15 cellular contexts compared by ENCODE assay signal in the genomic region with DNA sequence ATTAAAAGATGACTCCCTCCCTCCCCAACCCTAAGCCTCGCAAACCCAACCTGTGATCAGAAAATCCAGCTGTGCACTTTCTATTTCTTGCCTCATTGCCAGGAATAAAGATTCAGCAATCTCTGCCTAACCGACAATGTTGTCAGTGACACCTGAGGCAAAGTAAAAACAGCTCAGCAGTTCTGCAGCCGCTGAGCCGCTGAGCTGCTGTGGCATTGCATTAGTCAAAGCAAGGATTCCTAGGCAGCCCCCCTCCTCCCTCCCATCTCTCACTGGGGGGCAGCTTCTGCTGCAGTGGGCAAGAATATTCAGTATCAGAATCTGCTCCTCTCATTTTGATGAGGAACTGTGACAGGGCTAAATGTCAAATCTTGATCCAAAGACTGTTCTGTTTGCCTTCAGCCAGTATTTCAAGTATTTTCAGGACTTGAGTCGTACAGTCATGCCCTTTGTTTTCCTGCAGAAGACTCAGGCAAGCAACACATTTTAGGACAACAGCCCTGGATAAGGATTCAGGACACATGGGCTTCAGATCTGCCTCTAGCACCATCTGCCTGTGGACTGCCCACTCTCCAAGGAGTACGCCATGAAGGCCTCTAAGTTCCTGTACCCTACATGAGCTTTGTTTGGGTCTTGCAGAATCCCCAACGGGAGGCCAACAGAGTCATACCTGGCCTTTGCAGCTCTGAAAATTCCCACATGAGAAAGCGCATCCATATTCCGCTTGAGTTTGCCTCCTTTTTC. TPM values are rescaled to one million over a fixed set of nuclear protein-coding genes. Genes with fewer than 3 reads are reported as not detected.
DNase-seq lines count a peak whose midpoint lies in the region; ATAC-seq and TF ChIP-seq lines count a peak whose summit lies in the region.
"Had no signal": no experiment of that assay in that cellular context is flagged by ENCODE, and none has a peak within 500 bp of the region (broad histone marks: within the 10 kb centered on the region; RNA-seq: fewer than 3 reads in every experiment).

No MANE protein-coding gene starts in this region.

- H3K36me3 Mint-ChIP-seq in WTC11: no peaks in the 10 kb centered on the region
- H3K36me3 Mint-ChIP-seq in T-helper 2 cell treated with Interferon-gamma antibody and Interleukin-4, amounts not matched to agents 5 μg/mL and 100 μg/mL, for 36 hours (ENCODE audit: low read depth): no peaks in the 10 kb centered on the region
- H3K36me3 Mint-ChIP-seq in activated CD4-positive, alpha-beta memory T cell treated with anti-CD3 and anti-CD28 coated beads for 36 hours: no peaks in the 10 kb centered on the region
- H3K36me3 Mint-ChIP-seq: mesothelial cell of epicardium had no signal

- no peaks in the 10 kb centered on the region for H3K4me1 ChIP-seq in heart left ventricle
- no peaks in the 10 kb centered on the region for H3K4me1 ChIP-seq in parathyroid adenoma
- H3K4me1 ChIP-seq: Caco-2, pancreas had no signal

- no peak overlapping the region for H3K9ac ChIP-seq in parathyroid adenoma

- H2AFZ ChIP-seq in parathyroid adenoma: no peak overlapping the region

- H3K4me3 Mint-ChIP-seq in WTC11: no peak overlapping the region
- no peak overlapping the region for H3K4me3 Mint-ChIP-seq in T-helper 2 cell treated with Interferon-gamma antibody and Interleukin-4, amounts not matched to agents 5 μg/mL and 100 μg/mL, for 36 hours
- H3K4me3 Mint-ChIP-seq in activated CD4-positive, alpha-beta memory T cell treated with anti-CD3 and anti-CD28 coated beads for 36 hours: no peak overlapping the region
- H3K4me3 Mint-ChIP-seq: mesothelial cell of epicardium had no signal

- CTCF ChIA-PET in WTC11 (lab: Charles Lee): interaction anchor here (0.8 to 1.6 kb wide), 8 partner anchors 24 to 186 kb away, joined by 3 to 6 read pairs (median 3); no protein-coding TSS in a partner anchor
- CTCF ChIA-PET in activated CD4-positive, alpha-beta memory T cell treated with anti-CD3 and anti-CD28 coated beads for 36 hours (lab: Charles Lee): no interaction called here

- H3K27me3 ChIP-seq in heart left ventricle: peaks cover 0 to 4% (median 0%) of the 10 kb centered on the region in 9 donors
- no peaks in the 10 kb centered on the region for H3K27me3 ChIP-seq in parathyroid adenoma (ENCODE audit: control insufficient read depth, insufficient read depth, low read length)
- H3K27me3 ChIP-seq: pancreas had no signal

- H3K9me3 ChIP-seq in heart left ventricle: peaks cover 0 to 10% (median 0%) of the 10 kb centered on the region in 12 donors
- H3K9me3 ChIP-seq in parathyroid adenoma (ENCODE audit: control insufficient read depth, low read length): no peaks in the 10 kb centered on the region
- H3K9me3 ChIP-seq: Caco-2, pancreas had no signal

- peak; percentile 4 for DNase-seq in NCI-H2227 (lab: John Stamatoyannopoulos, UW; ENCODE audit: unreplicated experiment)
- DNase-seq in NCI-H2227 treated with DMSO at 0.1 percent for 48 hours (lab: John Stamatoyannopoulos, UW): no peak
- peak; percentile 19 for DNase-seq in WTC11 (ENCODE audit: low spot score)
- DNase-seq in heart left ventricle: no peak
- no peak for DNase-seq in HK-2 (ENCODE audit: unreplicated experiment)
- DNase-seq in T-helper 2 cell treated with Interferon-gamma antibody and Interleukin-4, amounts not matched to agents 5 μg/mL and 100 μg/mL, for 36 hours (ENCODE audit: low spot score): no peak
- no peak for DNase-seq in activated CD4-positive, alpha-beta memory T cell treated with anti-CD3 and anti-CD28 coated beads for 36 hours
- DNase-seq: 8988T, activated gamma-delta T cell treated with Interleukin-2 at 50 U/mL for 16 hours, NCI-H1105 treated with DMSO at 0.1 percent for 48 hours, NCI-H446 treated with DMSO at 0.1 percent for 48 hours, pancreas had no signal

- peaks cover 15% of the 10 kb centered on the region for H3K9me3 Mint-ChIP-seq in WTC11
- H3K9me3 Mint-ChIP-seq in T-helper 2 cell treated with Interferon-gamma antibody and Interleukin-4, amounts not matched to agents 5 μg/mL and 100 μg/mL, for 36 hours: no peaks in the 10 kb centered on the region
- no peaks in the 10 kb centered on the region for H3K9me3 Mint-ChIP-seq in activated CD4-positive, alpha-beta memory T cell treated with anti-CD3 and anti-CD28 coated beads for 36 hours

- WGBS in heart left ventricle, 4 donors: 64 to 75% (median 66%) methylated on average over 9 of the region's 9 CpGs

- no peak overlapping the region for H3K27ac Mint-ChIP-seq in WTC11
- H3K27ac Mint-ChIP-seq in T-helper 2 cell treated with Interferon-gamma antibody and Interleukin-4, amounts not matched to agents 5 μg/mL and 100 μg/mL, for 36 hours: no peak overlapping the region
- H3K27ac Mint-ChIP-seq in activated CD4-positive, alpha-beta memory T cell treated with anti-CD3 and anti-CD28 coated beads for 36 hours: no peak overlapping the region
- H3K27ac Mint-ChIP-seq: mesothelial cell of epicardium had no signal

- H3K36me3 ChIP-seq in heart left ventricle: no peaks in the 10 kb centered on the region
- H3K36me3 ChIP-seq in parathyroid adenoma (ENCODE audit: control insufficient read depth, insufficient read depth, low read length): no peaks in the 10 kb centered on the region
- H3K36me3 ChIP-seq: pancreas had no signal

- peaks cover 7% of the 10 kb centered on the region for H3K4me1 Mint-ChIP-seq in WTC11
- no peaks in the 10 kb centered on the region for H3K4me1 Mint-ChIP-seq in T-helper 2 cell treated with Interferon-gamma antibody and Interleukin-4, amounts not matched to agents 5 μg/mL and 100 μg/mL, for 36 hours (ENCODE audit: low read depth)
- H3K4me1 Mint-ChIP-seq in activated CD4-positive, alpha-beta memory T cell treated with anti-CD3 and anti-CD28 coated beads for 36 hours (ENCODE audit: low read depth): no peaks in the 10 kb centered on the region
- H3K4me1 Mint-ChIP-seq: mesothelial cell of epicardium had no signal

- intact Hi-C loops in heart left ventricle (cut with DNase I): loop anchor here in 1 of 10 donors (1.0 to 5.0 kb wide), 2 partner anchors 41 to 105 kb away; a partner anchor contains a TSS
- intact Hi-C loops in activated CD4-positive, alpha-beta memory T cell treated with anti-CD3 and anti-CD28 coated beads for 36 hours (cut with micrococcal nuclease): no loop called here

- no peaks in the 10 kb centered on the region for H3K27me3 Mint-ChIP-seq in WTC11 (ENCODE audit: low read depth)
- peaks cover 16% of the 10 kb centered on the region for H3K27me3 Mint-ChIP-seq in T-helper 2 cell treated with Interferon-gamma antibody and Interleukin-4, amounts not matched to agents 5 μg/mL and 100 μg/mL, for 36 hours (ENCODE audit: low read depth)
- peaks cover 18% of the 10 kb centered on the region for H3K27me3 Mint-ChIP-seq in activated CD4-positive, alpha-beta memory T cell treated with anti-CD3 and anti-CD28 coated beads for 36 hours

- no peak for TF ChIP-seq POLR2A in heart left ventricle (IDR thresholded peaks at IDR 0.05)

- no peak overlapping the region for H3K4me3 ChIP-seq in heart left ventricle
- peak overlapping the region; percentile 2 for H3K4me3 ChIP-seq in parathyroid adenoma (ENCODE audit: low read depth, low read length)
- H3K4me3 ChIP-seq: pancreas had no signal

- H3K4me2 ChIP-seq in parathyroid adenoma (ENCODE audit: low read length): no peak overlapping the region

- H3K27ac ChIP-seq in heart left ventricle (no peak overlapping the region), parathyroid adenoma (no peak overlapping the region)
- H3K27ac ChIP-seq: pancreas had no signal

- POLR2A ChIA-PET in WTC11 (lab: Charles Lee): interaction anchor here (0.8 kb wide), 1 partner anchor 88 kb away, joined by 3 read pairs; no protein-coding TSS in a partner anchor
- POLR2A ChIA-PET in activated CD4-positive, alpha-beta memory T cell treated with anti-CD3 and anti-CD28 coated beads for 36 hours (lab: Charles Lee): no interaction called here

- no peak for TF ChIP-seq CTCF in WTC11 (IDR thresholded peaks at IDR 0.05)
- peak in 8 of 12 donors; percentile 8 to 41 (median 24) for TF ChIP-seq CTCF in heart left ventricle (IDR thresholded peaks at IDR 0.05)
- no peak for TF ChIP-seq CTCF in parathyroid adenoma (IDR thresholded peaks at IDR 0.05)

- ATAC-seq in WTC11: peak; percentile 88
- peak in 2 of 4 donors; percentile 53 to 67 for ATAC-seq in heart left ventricle

- no peaks in the 10 kb centered on the region for H3K79me2 ChIP-seq in parathyroid adenoma

TF ChIP-seq in WTC11, 78 proteins besides CTCF, POLR2A, EP300 and RAD21 (continues in another document):
- TF ChIP-seq TP53 (CRISPR knock-in tag; IDR thresholded peaks at IDR 0.05) (no peak), ZNF232 (CRISPR knock-in tag; IDR thresholded peaks at IDR 0.05) (no peak), SMAD4 (CRISPR knock-in tag; IDR thresholded peaks at IDR 0.05) (no peak), SMAD3 (CRISPR knock-in tag; IDR thresholded peaks at IDR 0.05; ENCODE audit: borderline replicate concordance) (no peak)
- TF ChIP-seq, protein P1, sequence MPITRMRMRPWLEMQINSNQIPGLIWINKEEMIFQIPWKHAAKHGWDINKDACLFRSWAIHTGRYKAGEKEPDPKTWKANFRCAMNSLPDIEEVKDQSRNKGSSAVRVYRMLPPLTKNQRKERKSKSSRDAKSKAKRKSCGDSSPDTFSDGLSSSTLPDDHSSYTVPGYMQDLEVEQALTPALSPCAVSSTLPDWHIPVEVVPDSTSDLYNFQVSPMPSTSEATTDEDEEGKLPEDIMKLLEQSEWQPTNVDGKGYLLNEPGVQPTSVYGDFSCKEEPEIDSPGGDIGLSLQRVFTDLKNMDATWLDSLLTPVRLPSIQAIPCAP (CRISPR knock-in tag; IDR thresholded peaks at IDR 0.05): no peak
- TF ChIP-seq, protein P2, sequence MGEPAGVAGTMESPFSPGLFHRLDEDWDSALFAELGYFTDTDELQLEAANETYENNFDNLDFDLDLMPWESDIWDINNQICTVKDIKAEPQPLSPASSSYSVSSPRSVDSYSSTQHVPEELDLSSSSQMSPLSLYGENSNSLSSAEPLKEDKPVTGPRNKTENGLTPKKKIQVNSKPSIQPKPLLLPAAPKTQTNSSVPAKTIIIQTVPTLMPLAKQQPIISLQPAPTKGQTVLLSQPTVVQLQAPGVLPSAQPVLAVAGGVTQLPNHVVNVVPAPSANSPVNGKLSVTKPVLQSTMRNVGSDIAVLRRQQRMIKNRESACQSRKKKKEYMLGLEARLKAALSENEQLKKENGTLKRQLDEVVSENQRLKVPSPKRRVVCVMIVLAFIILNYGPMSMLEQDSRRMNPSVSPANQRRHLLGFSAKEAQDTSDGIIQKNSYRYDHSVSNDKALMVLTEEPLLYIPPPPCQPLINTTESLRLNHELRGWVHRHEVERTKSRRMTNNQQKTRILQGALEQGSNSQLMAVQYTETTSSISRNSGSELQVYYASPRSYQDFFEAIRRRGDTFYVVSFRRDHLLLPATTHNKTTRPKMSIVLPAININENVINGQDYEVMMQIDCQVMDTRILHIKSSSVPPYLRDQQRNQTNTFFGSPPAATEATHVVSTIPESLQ (CRISPR knock-in tag; IDR thresholded peaks at IDR 0.05): no peak

RNA-seq across cellular contexts. Expression of a gene that starts 41.1 kb away (rescaled TPM):
- 46.7 to 47.7 TPM (median 47.5 TPM) in 3 replicates for total RNA-seq in WTC11 (2021)
- total RNA-seq in heart left ventricle: 10 to 100 TPM; 24.3 to 61.6 (median 28.5) TPM
- polyA plus RNA-seq in heart left ventricle: 10 to 100 TPM; 13.8 to 45.8 TPM
- total RNA-seq in activated CD4-positive, alpha-beta memory T cell treated with anti-CD3 and anti-CD28 coated beads for 36 hours: 10 to 100 TPM; 39.0 to 39.7 TPM

Comparison
In these comparisons a context has a peak if more than half of its experiments do, and no peak if none do; other contexts are left out.
1. DNase-seq: peak in NCI-H2227 (single experiment) and WTC11 (single experiment); none in NCI-H2227 treated with DMSO at 0.1 percent for 48 hours (single experiment), heart left ventricle (0 of 5), HK-2 (single experiment), T-helper 2 cell treated with Interferon-gamma antibody and Interleukin-4, amounts not matched to agents 5 μg/mL and 100 μg/mL, for 36 hours (single experiment) and activated CD4-positive, alpha-beta memory T cell treated with anti-CD3 and anti-CD28 coated beads for 36 hours (single experiment).
2. CTCF ChIP-seq: peak in heart left ventricle (8 of 12); none in WTC11 (single experiment) and parathyroid adenoma (single experiment).